In the genomic region with DNA sequence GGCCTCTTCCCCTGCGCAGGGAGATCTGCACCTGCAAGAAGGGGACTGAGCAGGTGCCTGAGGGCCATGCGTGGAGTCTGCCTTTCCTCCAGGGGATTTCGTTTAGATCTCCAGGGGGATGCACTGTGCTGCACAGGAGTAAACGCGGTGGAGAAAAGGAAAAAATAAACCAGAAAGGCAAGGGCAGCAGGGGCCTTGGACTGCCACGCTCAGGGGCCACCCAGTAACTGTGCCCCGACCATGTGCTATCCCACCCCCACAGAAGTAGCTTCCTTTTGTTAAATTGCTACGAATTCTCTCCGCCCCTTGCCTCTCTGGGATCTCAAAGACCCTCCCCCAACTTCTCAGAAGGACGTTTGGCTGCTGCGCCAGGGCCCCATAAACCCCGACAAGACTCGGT, we compare ENCODE assay signal across 38 cellular contexts. TPM values are rescaled to one million over a fixed set of nuclear protein-coding genes. Genes with fewer than 3 reads are reported as not detected.
"Had no signal": no experiment of that assay in that cellular context is flagged by ENCODE, and none has a peak within 500 bp of the region (broad histone marks: within the 10 kb centered on the region; RNA-seq: fewer than 3 reads in every experiment).

No MANE protein-coding gene starts in this region.

- H3K36me3 ChIP-seq: MG63 had no signal

- DNase-seq: Kasumi-1, MG63, MM.1S, MV-4-11, NCI-H1048, NCI-H1092, NCI-H1092 treated with DMSO at 0.1 percent for 48 hours, NCI-H1105, NCI-H1105 treated with DMSO at 0.1 percent for 48 hours, NCI-H1417, NCI-H1417 treated with DMSO at 0.1 percent for 48 hours, NCI-H1436, NCI-H1436 treated with DMSO at 0.1 percent for 48 hours, NCI-H146, NCI-H1694, NCI-H1694 treated with DMSO at 0.1 percent for 48 hours, NCI-H187, NCI-H187 treated with DMSO at 0.1 percent for 48 hours, NCI-H1930, NCI-H2029, NCI-H2029 treated with DMSO at 0.1 percent for 48 hours, NCI-H2081, NCI-H2081 treated with DMSO at 0.1 percent for 48 hours, NCI-H2107, NCI-H2171, NCI-H2171 treated with DMSO at 0.1 percent for 48 hours, NCI-H2227 treated with DMSO at 0.1 percent for 48 hours, NCI-H226, NCI-H345, NCI-H446, NCI-H446 treated with DMSO at 0.1 percent for 48 hours, NCI-H510A, NCI-H510A treated with DMSO at 0.1 percent for 48 hours, NCI-H524, NCI-H524 treated with DMSO at 0.1 percent for 48 hours had no signal

- H3K9me3 ChIP-seq: MG63 had no signal

- H3K4me3 ChIP-seq: MG63 had no signal

RNA-seq across cellular contexts. Expression of a gene that starts 17.2 kb away (rescaled TPM):
- total RNA-seq: LHCN-M2, M059J, MCF 10A had no signal
